ENCODE assay signal across 8 cellular contexts in the genomic region with DNA sequence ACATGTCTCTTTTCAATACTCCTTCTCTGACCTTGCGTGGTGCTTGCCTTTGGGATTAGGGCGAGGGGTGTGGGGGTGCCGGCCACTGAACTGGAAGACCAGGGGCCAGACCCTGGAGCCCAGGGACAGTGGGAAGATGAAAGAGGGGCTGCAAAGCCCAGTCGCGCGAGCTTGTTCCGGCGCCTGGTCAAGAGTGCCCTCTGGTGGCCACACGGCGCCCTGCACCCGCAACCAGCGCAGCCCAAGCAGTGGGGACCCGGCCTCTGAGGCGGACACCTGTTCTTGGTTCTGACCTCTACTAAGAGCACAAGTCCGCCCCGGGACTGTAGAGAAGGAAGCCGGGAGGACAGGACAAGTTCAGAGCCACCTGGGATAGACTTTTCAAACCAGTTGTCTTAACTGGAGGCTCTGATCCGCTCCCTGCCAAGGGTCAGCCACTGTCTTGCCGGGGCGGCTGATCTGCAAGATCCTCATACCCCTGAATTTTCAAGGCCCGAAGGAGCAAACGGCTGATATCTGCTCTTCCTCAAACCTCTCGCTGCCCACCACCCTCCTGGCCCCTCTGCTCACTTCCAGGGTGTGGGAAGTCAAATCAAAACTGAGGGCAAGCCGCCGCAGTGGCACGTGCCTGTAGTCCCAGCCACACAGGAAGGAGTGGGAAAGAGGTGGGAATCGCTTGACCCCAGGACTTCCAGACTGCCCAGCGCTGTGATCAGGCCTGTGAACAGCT. TPM values are rescaled to one million over a fixed set of nuclear protein-coding genes. Genes with fewer than 3 reads are reported as not detected.
DNase-seq lines count a peak whose midpoint lies in the region; ATAC-seq, FAIRE-seq and TF ChIP-seq lines count a peak whose summit lies in the region.

No MANE protein-coding gene starts in this region.

- H3K9me3 ChIP-seq in T-helper 17 cell (ENCODE audit: control insufficient read depth, low read length, poor library complexity, severe bottlenecking) = no peaks in the 10 kb centered on the region
- no peaks in the 10 kb centered on the region for H3K9me3 ChIP-seq in hepatocyte (ENCODE audit: low read depth)
- H3K9me3 ChIP-seq in small intestine (ENCODE audit: control insufficient read depth, low read depth) = no peaks in the 10 kb centered on the region

- in situ Hi-C loops in KBM-7 (cut with MboI; ENCODE audit: low pct_unique_long_range_greater_than_20kb, low sequenced_read_pairs) = no loop called here

- CTCF ChIA-PET in AG04449 (lab: Yijun Ruan, JAX) = interaction anchor here (0.6 to 9.2 kb wide), 58 partner anchors 9 to 544 kb away, joined by 3 to 276 read pairs (median 4); a partner anchor contains a TSS

- H3K79me2 ChIP-seq in hepatocyte = no peaks in the 10 kb centered on the region

- peak overlapping the region; percentile 71 for H3K4me2 ChIP-seq in hepatocyte

- H4K20me1 ChIP-seq in hepatocyte (ENCODE audit: insufficient read depth, poor library complexity, severe bottlenecking) = no peaks in the 10 kb centered on the region

- no peak for FAIRE-seq in small intestine (lab: Jason Lieb, UNC)

- no peaks in the 10 kb centered on the region for H3K27me3 ChIP-seq in hepatocyte
- no peaks in the 10 kb centered on the region for H3K27me3 ChIP-seq in small intestine (ENCODE audit: control insufficient read depth in 2 of 2, insufficient read depth in 2 of 2, low read length in 2 of 2)

- peaks cover 11% of the 10 kb centered on the region for H3K4me1 Mint-ChIP-seq in T-helper 17 cell

- no peaks in the 10 kb centered on the region for H3K36me3 Mint-ChIP-seq in T-helper 17 cell (ENCODE audit: low read depth)

- TF ChIP-seq CTCF in AG04449 (IDR thresholded peaks at IDR 0.05; ENCODE audit: insufficient read depth, low read length, missing control alignments) = peak; percentile 99
- TF ChIP-seq CTCF in hepatocyte (IDR thresholded peaks at IDR 0.05; ENCODE audit: poor library complexity) = peak; percentile 96

- H3K4me3 ChIP-seq in AG04449 (ENCODE audit: low read depth, low read length) (no peak overlapping the region; the same call in 1 of the 2 replicates), hepatocyte (no peak overlapping the region), small intestine (ENCODE audit: low read depth in 1 of 2, low read length in 2 of 2) (no peak overlapping the region)

- H3K4me1 ChIP-seq in hepatocyte (ENCODE audit: insufficient read depth) (no peaks in the 10 kb centered on the region), small intestine (ENCODE audit: control insufficient read depth in 2 of 2, insufficient read depth in 1 of 2, low read depth in 1 of 2, low read length in 1 of 2) (no peaks in the 10 kb centered on the region)

- H3K36me3 ChIP-seq in hepatocyte (replicated peaks; ENCODE audit: insufficient read depth, low read depth) (no peaks in the 10 kb centered on the region), small intestine (ENCODE audit: control insufficient read depth in 2 of 2, insufficient read depth in 2 of 2, low read length in 2 of 2) (no peaks in the 10 kb centered on the region)

- DNase-seq in AG04449 (ENCODE audit: low read depth, low spot score) = no peak
- DNase-seq in KBM-7 = peak; percentile 74
- DNase-seq in T-helper 17 cell = peak; percentile 57 to 76 (median 63)
- DNase-seq in amygdala (lab: John Stamatoyannopoulos, UW) = peak in 53 of 56 donors; percentile 5 to 79 (median 45)
- peak; percentile 77 for DNase-seq in hepatocyte (ENCODE audit: low spot score)
- peak; percentile 33 for DNase-seq in small intestine

- H3K9me2 ChIP-seq in hepatocyte (replicated peaks; ENCODE audit: insufficient read depth) = no peaks in the 10 kb centered on the region

- peak overlapping the region; percentile 19 for H2AFZ ChIP-seq in hepatocyte

- peak overlapping the region; percentile 32 for H3K27ac Mint-ChIP-seq in T-helper 17 cell

- 37% methylated on average over 28 of the region's 28 CpGs for WGBS in hepatocyte (ENCODE audit: low lambda C conversion rate, missing lambda C conversion rate)
- 28 to 31% (median 29%) methylated on average over 28 of the region's 28 CpGs for WGBS in small intestine, 3 donors

- peaks cover 12% of the 10 kb centered on the region for H3K27me3 Mint-ChIP-seq in T-helper 17 cell

- peak; percentile 65 for ATAC-seq in GM18502 (IDR thresholded peaks at IDR 0.05; ENCODE audit: poor library complexity, unreplicated experiment)
- peak; percentile 86 for ATAC-seq in T-helper 17 cell
- no peak for ATAC-seq in GM21423 (IDR thresholded peaks at IDR 0.05; ENCODE audit: unreplicated experiment)

- no peak overlapping the region for H3K27ac ChIP-seq in hepatocyte
- no peak overlapping the region for H3K27ac ChIP-seq in small intestine (ENCODE audit: low read depth in 1 of 2, low read length in 1 of 2)

- POLR2A ChIA-PET in AG04449 (lab: Yijun Ruan, JAX) = no interaction called here

- H3K4me3 Mint-ChIP-seq in T-helper 17 cell = peak overlapping the region; percentile 45

RNA-seq across cellular contexts. Expression of a gene that starts 14.9 kb away (rescaled TPM):
- total RNA-seq in T-helper 17 cell (10 to 100 TPM; 24.2 to 27.8 TPM), hepatocyte (59.4 and 82.7 TPM in 2 replicates)
- polyA plus RNA-seq in hepatocyte (50.2 and 50.6 TPM in 2 replicates), small intestine (10 to 100 TPM in 1 of 3 donors, 1 to 10 TPM in 2; 2.0 to 15.5 (median 2.4) TPM)
